In genomic region chr12:95601626-95602025, GRCh38 we compare ENCODE assay signal across 16 cellular contexts. TPM values are rescaled to one million over a fixed set of nuclear protein-coding genes. Genes with fewer than 3 reads are reported as not detected.
DNase-seq lines count a peak whose midpoint lies in the region; ATAC-seq and TF ChIP-seq lines count a peak whose summit lies in the region.
"Had no signal": no experiment of that assay in that cellular context is flagged by ENCODE, and none has a peak within 500 bp of the region (broad histone marks: within the 10 kb centered on the region; RNA-seq: fewer than 3 reads in every experiment).

No MANE protein-coding gene starts in this region.

- H3K27me3 ChIP-seq in RWPE2 (ENCODE audit: insufficient read depth, poor library complexity, severe bottlenecking) = no peaks in the 10 kb centered on the region
- H3K27me3 ChIP-seq: Peyer's patch, upper lobe of right lung had no signal

- H3K27ac ChIP-seq in RWPE2 (ENCODE audit: poor library complexity, severe bottlenecking) = no peak overlapping the region
- H3K27ac ChIP-seq: C4-2B, Peyer's patch, upper lobe of right lung had no signal

- TF ChIP-seq CTCF in RWPE2 (IDR thresholded peaks at IDR 0.05; ENCODE audit: poor library complexity, severe bottlenecking) (no peak), fibroblast of the aortic adventitia (IDR thresholded peaks at IDR 0.05; ENCODE audit: insufficient read depth, low read length) (no peak)

- H3K4me1 ChIP-seq in RWPE2 (ENCODE audit: insufficient read depth, poor library complexity, severe bottlenecking) = no peaks in the 10 kb centered on the region
- H3K4me1 ChIP-seq: Peyer's patch, upper lobe of right lung had no signal

- H3K36me3 ChIP-seq in RWPE2 (ENCODE audit: low read depth) = no peaks in the 10 kb centered on the region
- H3K36me3 ChIP-seq: Peyer's patch, upper lobe of right lung had no signal

- H3K4me3 ChIP-seq in RWPE2 (ENCODE audit: severe bottlenecking) (no peak overlapping the region), fibroblast of the aortic adventitia (ENCODE audit: low read depth, low read length) (no peak overlapping the region)
- H3K4me3 ChIP-seq: Peyer's patch, upper lobe of right lung had no signal

- ATAC-seq in RWPE2 (ENCODE audit: low read depth) = peak; percentile 62; the same call in 2 of the 3 replicates
- no peak for ATAC-seq in HG03039 (IDR thresholded peaks at IDR 0.05; ENCODE audit: unreplicated experiment)
- ATAC-seq: left colon, upper lobe of right lung had no signal

- H3K9me3 ChIP-seq in RWPE2 (ENCODE audit: severe bottlenecking) = no peaks in the 10 kb centered on the region
- H3K9me3 ChIP-seq: Peyer's patch, upper lobe of right lung had no signal

- DNase-seq in GM03348 (ENCODE audit: low spot score) (peak; percentile 58), RWPE2 (ENCODE audit: low spot score) (no peak), fibroblast of the aortic adventitia (ENCODE audit: low read depth) (peak; percentile 66), renal cortical epithelial cell (ENCODE audit: low read depth) (peak; percentile 87), SW 1271 (lab: John Stamatoyannopoulos, UW) (no peak), NCI-H1694 (lab: John Stamatoyannopoulos, UW) (no peak), SIG-M5 (lab: John Stamatoyannopoulos, UW) (no peak)
- DNase-seq: activated CD4-positive, alpha-beta T cell treated with anti-CD3 and anti-CD28 coated beads, Interleukin-2, amount 50 U/mL, for 4 hours; left colon; NCI-H1105 treated with DMSO at 0.1 percent for 48 hours; NCI-H510A treated with DMSO at 0.1 percent for 48 hours; Peyer's patch; stimulated activated CD4-positive, alpha-beta T cell treated with anti-CD3 and anti-CD28 coated beads, Interleukin-2, amount 100 ng/mL, for 24 hours; upper lobe of right lung had no signal

RNA-seq across cellular contexts. Expression of gene USP44, which starts 50.4 kb away (rescaled TPM):
- total RNA-seq in fibroblast of the aortic adventitia (ENCODE audit: low replicate concordance) (0.82 and 1.8 TPM in 2 replicates), renal cortical epithelial cell (4.2 and 7.2 TPM in 2 replicates)

Comparison
In these comparisons a context has a peak if more than half of its experiments do, and no peak if none do; other contexts are left out.
1. DNase-seq: peak in GM03348 (single experiment), fibroblast of the aortic adventitia (single experiment) and renal cortical epithelial cell (single experiment); none in RWPE2 (single experiment), SW 1271 (0 of 2), NCI-H1694 (single experiment) and SIG-M5 (single experiment).